ENCODE assay signal across 13 cellular contexts in the genomic region with DNA sequence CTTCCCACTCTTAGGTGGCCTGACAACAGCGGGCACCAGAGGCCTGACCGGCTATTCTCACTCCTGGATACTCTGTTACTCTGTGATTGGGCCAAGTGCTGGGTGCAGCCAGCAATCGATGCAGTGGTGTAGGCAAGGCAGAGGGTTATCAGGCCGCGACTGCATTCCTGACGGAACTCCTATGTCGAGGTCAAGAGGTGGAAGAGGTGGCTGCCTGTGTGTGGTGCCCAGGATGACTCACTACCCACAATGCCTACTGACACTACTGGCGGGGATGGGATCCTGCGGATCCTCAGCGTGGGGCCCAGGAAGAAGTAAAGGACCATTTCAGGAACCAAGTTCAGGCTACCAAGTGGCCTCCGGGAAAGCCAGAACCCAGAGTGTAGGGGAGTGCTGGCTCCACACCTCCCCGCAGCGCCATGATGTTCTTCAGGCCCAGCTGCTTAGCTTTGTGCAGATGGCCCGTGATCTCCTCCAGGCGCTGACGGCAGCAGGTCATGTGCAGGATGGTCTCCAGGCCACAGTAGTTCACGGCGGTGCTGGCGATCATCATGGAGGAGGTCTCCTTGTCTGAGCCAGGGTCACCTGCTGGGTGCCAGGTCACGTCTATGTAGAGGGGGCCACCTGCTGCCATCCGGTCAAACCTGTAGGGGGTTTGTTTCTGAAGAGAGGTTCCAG. TPM values are rescaled to one million over a fixed set of nuclear protein-coding genes. Genes with fewer than 3 reads are reported as not detected.
DNase-seq lines count a peak whose midpoint lies in the region; ATAC-seq lines count a peak whose summit lies in the region.
"Had no signal": no experiment of that assay in that cellular context is flagged by ENCODE, and none has a peak within 500 bp of the region (broad histone marks: within the 10 kb centered on the region; RNA-seq: fewer than 3 reads in every experiment).

No MANE protein-coding gene starts in this region.

- intact Hi-C loops in cardiac septum (cut with DNase I): loop anchor here (5.0 kb wide), 1 partner anchor 64 kb away; the partner anchor contains the start of gene AGTRAP

- DNase-seq in NCI-H226 (peak; percentile 26), cardiac septum (ENCODE audit: low spot score) (peak; percentile 72), DMS 273 treated with DMSO at 0.1 percent for 48 hours (lab: John Stamatoyannopoulos, UW) (no peak)
- DNase-seq: activated CD4-positive, alpha-beta T cell treated with anti-CD3 and anti-CD28 coated beads, Interleukin-2, amount 10 ng/mL, durations not matched to agents 7 days and 5 days; caudate nucleus; COR-L47; NCI-H2107; T-cell had no signal

- H3K27me3 ChIP-seq in skeletal muscle tissue (ENCODE audit: control insufficient read depth in 3 of 3, insufficient read depth in 3 of 3, low read length in 3 of 3): no peaks in the 10 kb centered on the region

- no peak overlapping the region for H3K4me3 ChIP-seq in skeletal muscle tissue (ENCODE audit: low read length in 3 of 3)

- H3K9ac ChIP-seq in skeletal muscle tissue (ENCODE audit: low read depth in 1 of 3, low read length in 3 of 3): peak overlapping the region in 2 of 3 donors; percentile 16 to 69

- H3K4me1 ChIP-seq in skeletal muscle tissue (ENCODE audit: control insufficient read depth in 3 of 3, insufficient read depth in 3 of 3, low read length in 3 of 3): peaks cover 48 to 66% (median 55%) of the 10 kb centered on the region in 3 donors

- peak overlapping the region; percentile 99 for H3K27ac ChIP-seq in skeletal muscle tissue (ENCODE audit: low read depth, low read length)

- peaks cover 29 to 46% (median 41%) of the 10 kb centered on the region in 3 donors for H3K36me3 ChIP-seq in skeletal muscle tissue (ENCODE audit: control insufficient read depth in 3 of 3, insufficient read depth in 3 of 3, low read length in 3 of 3)

- no peak for ATAC-seq in HG03520 (IDR thresholded peaks at IDR 0.05; ENCODE audit: unreplicated experiment)
- ATAC-seq in GM21360 (IDR thresholded peaks at IDR 0.05; ENCODE audit: unreplicated experiment): no peak
- ATAC-seq: T-cell had no signal

- H3K9me3 ChIP-seq in skeletal muscle tissue (ENCODE audit: control insufficient read depth in 3 of 3, low read length in 3 of 3): no peaks in the 10 kb centered on the region

RNA-seq across cellular contexts. Expression of gene MTHFR, which starts 4.9 kb away (rescaled TPM):
- 33.7 TPM for total RNA-seq in cardiac septum
- 43.3 TPM for total RNA-seq in skeletal muscle tissue

RNA-seq across cellular contexts. Expression of gene CLCN6, which starts 5.1 kb away (rescaled TPM):
- 26.3 TPM for total RNA-seq in cardiac septum
- total RNA-seq in skeletal muscle tissue: 3.7 TPM

RNA-seq across cellular contexts. Expression of gene C1orf167, which starts 38.9 kb away (rescaled TPM):
- total RNA-seq in cardiac septum (2.3 TPM), skeletal muscle tissue (6.8 TPM)
- total RNA-seq: activated CD4-positive, alpha-beta T cell treated with anti-CD3 and anti-CD28 coated beads, Interleukin-2, amount 10 ng/mL, durations not matched to agents 7 days and 5 days; LHCN-M2; mononuclear cell; T-cell had no signal

RNA-seq across cellular contexts. Expression of gene NPPA, which starts 46.7 kb away (rescaled TPM):
- 21,376 TPM for total RNA-seq in cardiac septum
- 4.2 TPM for total RNA-seq in skeletal muscle tissue
- total RNA-seq: activated CD4-positive, alpha-beta T cell treated with anti-CD3 and anti-CD28 coated beads, Interleukin-2, amount 10 ng/mL, durations not matched to agents 7 days and 5 days; LHCN-M2; mononuclear cell; T-cell had no signal

RNA-seq across cellular contexts. Expression of gene NPPB, which starts 57.9 kb away (rescaled TPM):
- total RNA-seq in cardiac septum: 7,162 TPM
- total RNA-seq in skeletal muscle tissue: 1.0 TPM
- total RNA-seq: activated CD4-positive, alpha-beta T cell treated with anti-CD3 and anti-CD28 coated beads, Interleukin-2, amount 10 ng/mL, durations not matched to agents 7 days and 5 days; LHCN-M2; mononuclear cell; T-cell had no signal
